Comparison of ENCODE assay signal across 9 cellular contexts in the genomic region with DNA sequence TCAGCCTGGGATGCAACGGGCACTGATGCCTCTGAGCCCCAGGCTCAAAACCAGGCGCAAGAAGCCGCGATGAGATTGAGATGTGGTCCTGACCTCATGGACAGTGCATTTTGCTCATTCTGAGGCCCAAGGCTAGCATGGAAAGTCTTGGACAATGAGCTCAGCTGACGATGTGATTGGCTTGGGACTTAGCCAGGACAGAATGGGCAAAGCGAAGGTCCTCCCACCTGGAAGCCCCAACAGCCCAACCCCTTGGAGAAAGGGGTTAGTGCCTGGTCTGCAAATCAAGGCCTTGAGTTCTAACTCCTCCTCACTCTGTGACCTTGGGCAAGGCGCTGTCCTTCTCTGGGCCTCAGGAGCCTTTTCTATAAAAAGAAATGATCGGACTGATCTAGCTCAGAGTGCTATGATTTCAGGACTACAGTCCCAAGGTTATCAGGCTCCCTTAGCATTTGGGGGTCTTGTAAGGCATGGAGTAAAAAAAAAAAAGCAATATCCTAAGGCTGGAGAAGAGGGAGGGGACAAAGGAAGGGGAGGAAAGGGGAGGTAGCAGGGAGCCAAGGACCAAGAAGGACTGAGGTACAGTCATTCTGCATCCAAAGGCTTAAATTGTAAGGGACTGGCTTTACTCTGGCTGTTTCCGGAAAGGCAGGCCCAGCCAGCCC. TPM values are rescaled to one million over a fixed set of nuclear protein-coding genes. Genes with fewer than 3 reads are reported as not detected.
DNase-seq lines count a peak whose midpoint lies in the region; ATAC-seq, FAIRE-seq and TF ChIP-seq lines count a peak whose summit lies in the region.
"Had no signal": no experiment of that assay in that cellular context is flagged by ENCODE, and none has a peak within 500 bp of the region (broad histone marks: within the 10 kb centered on the region; RNA-seq: fewer than 3 reads in every experiment).

No MANE protein-coding gene starts in this region.

- no peak overlapping the region for H2AFZ ChIP-seq in K562 (ENCODE audit: low read depth, low read length)

- CTCF ChIA-PET in K562 (lab: Yijun Ruan, JAX; ENCODE audit: low intra/inter-chr PET ratio) = no interaction called here

- TF ChIP-seq EP300 in K562 (IDR thresholded peaks at IDR 0.05; ENCODE audit: low read length) = no peak

- H3K4me1 Mint-ChIP-seq in stimulated activated naive CD8-positive, alpha-beta T cell treated with anti-CD3 and anti-CD28 coated beads, Interleukin-15, Interleukin-2, amounts not matched to agents 100 ng/mL and 50 ng/mL, for 24 hours (ENCODE audit: low read depth) = peaks cover 70% of the 10 kb centered on the region
- H3K4me1 Mint-ChIP-seq in naive B cell = peaks cover 30 to 44% (median 39%) of the 10 kb centered on the region in 3 donors

- no peak for ATAC-seq in stimulated activated naive CD8-positive, alpha-beta T cell treated with anti-CD3 and anti-CD28 coated beads, Interleukin-15, Interleukin-2, amounts not matched to agents 100 U/mL and 50 U/mL, for 24 hours
- no peak for ATAC-seq in K562
- no peak for ATAC-seq in naive B cell (ENCODE audit: low read depth in 2 of 2)
- ATAC-seq in GM21786 (IDR thresholded peaks at IDR 0.05; ENCODE audit: unreplicated experiment) = no peak
- ATAC-seq in foreskin keratinocyte = no peak

- H3K36me3 ChIP-seq in K562 (ENCODE audit: control insufficient read depth, insufficient read depth, low read length) (peaks cover 69% of the 10 kb centered on the region), prostate gland (no peaks in the 10 kb centered on the region)

- peak overlapping the region; percentile 72 for H3K4me3 ChIP-seq in K562
- H3K4me3 ChIP-seq in prostate gland = no peak overlapping the region

- H4K20me1 ChIP-seq in K562 (replicated peaks; ENCODE audit: control insufficient read depth, insufficient read depth, low read length) = peaks cover 12% of the 10 kb centered on the region; the same call in 1 of the 2 replicates

- H3K27ac ChIP-seq in K562 (ENCODE audit: extremely low read depth, low read depth, low read length) (peak overlapping the region; percentile 91), foreskin keratinocyte (no peak overlapping the region), prostate gland (no peak overlapping the region)

- H3K4me2 ChIP-seq in K562 (ENCODE audit: insufficient read depth, low read length) = peak overlapping the region; percentile 90

- H3K79me2 ChIP-seq in K562 (ENCODE audit: control insufficient read depth, insufficient read depth, low read length) = peaks cover 80% of the 10 kb centered on the region

- no peak for TF ChIP-seq CTCF in K562 (IDR thresholded peaks at IDR 0.05 in 2 of 3, conservative IDR thresholded peaks at IDR 0.05 in 1 of 3; ENCODE audit: insufficient read depth in 2 of 3, low read depth in 1 of 3, low read length in 3 of 3)
- no peak for TF ChIP-seq CTCF in foreskin keratinocyte (conservative IDR thresholded peaks at IDR 0.05)
- no peak for TF ChIP-seq CTCF in prostate gland (IDR thresholded peaks at IDR 0.05)

- DNase-seq in stimulated activated naive CD8-positive, alpha-beta T cell treated with anti-CD3 and anti-CD28 coated beads, Interleukin-15, Interleukin-2, amounts not matched to agents 100 U/mL and 50 U/mL, for 24 hours = no peak
- DNase-seq in K562 (ENCODE audit: extremely low read depth in 1 of 4, low spot score in 3 of 4) (no peak), naive B cell (no peak), foreskin keratinocyte (no peak), ACHN (no peak), prostate gland (ENCODE audit: low spot score) (no peak)

- in situ Hi-C loops in K562 (cut with MboI) (no loop called here), ACHN (cut with HindIII; ENCODE audit: low pct_ligation_motif_present, low pct_unique_long_range_greater_than_20kb, low sequenced_read_pairs) (no loop called here)

- H3K27me3 Mint-ChIP-seq in stimulated activated naive CD8-positive, alpha-beta T cell treated with anti-CD3 and anti-CD28 coated beads, Interleukin-15, Interleukin-2, amounts not matched to agents 100 ng/mL and 50 ng/mL, for 24 hours = no peaks in the 10 kb centered on the region
- H3K27me3 Mint-ChIP-seq in naive B cell = no peaks in the 10 kb centered on the region

- 57% methylated on average over 8 of the region's 9 CpGs for WGBS in K562 (ENCODE audit: insufficient coverage, low coverage, missing lambda C conversion rate)
- 89% methylated on average over 9 of the region's 9 CpGs for WGBS in prostate gland

- no TSS peak for BruUV-seq in K562 (replicated peaks; lab: Mats Ljungman, UMichigan)

- peak overlapping the region; percentile 96 for H3K27ac Mint-ChIP-seq in stimulated activated naive CD8-positive, alpha-beta T cell treated with anti-CD3 and anti-CD28 coated beads, Interleukin-15, Interleukin-2, amounts not matched to agents 100 ng/mL and 50 ng/mL, for 24 hours
- H3K27ac Mint-ChIP-seq in naive B cell = peak overlapping the region in 5 of 6 donors; percentile 19 to 87 (median 68)

- TF ChIP-seq RAD21 in K562 (CRISPR knock-in tag; conservative IDR thresholded peaks at IDR 0.05 in 1 of 2, IDR thresholded peaks at IDR 0.05 in 1 of 2) = no peak

- intact Hi-C loops in K562 (cut with micrococcal nuclease) (loop anchor here (2.0 kb wide), 2 partner anchors 21 to 37 kb away; no protein-coding TSS in a partner anchor), prostate gland (cut with DNase I) (loop anchor here (10.0 kb wide), 1 partner anchor 1721 kb away; the partner anchor contains the start of gene FAM111A)

- POLR2A ChIA-PET in K562 (lab: Yijun Ruan, JAX) = interaction anchor here (0.6 to 1.3 kb wide), 11 partner anchors 8 to 123 kb away, joined by 3 to 5 read pairs (median 4); partner anchors contain the start of gene TNKS1BP1

- H3K4me1 ChIP-seq in K562 (replicated peaks in 1 of 2; ENCODE audit: control insufficient read depth in 2 of 2, insufficient read depth in 2 of 2, low read length in 2 of 2) (peaks cover 42 to 48% of the 10 kb centered on the region in 2 experiments), foreskin keratinocyte (peaks cover 20% of the 10 kb centered on the region), prostate gland (replicated peaks) (no peaks in the 10 kb centered on the region)

- H3K9me3 ChIP-seq in K562 (replicated peaks; ENCODE audit: control insufficient read depth, insufficient read depth, low read depth, low read length) (no peaks in the 10 kb centered on the region), prostate gland (no peaks in the 10 kb centered on the region)

- peaks cover 71% of the 10 kb centered on the region for H3K36me3 Mint-ChIP-seq in stimulated activated naive CD8-positive, alpha-beta T cell treated with anti-CD3 and anti-CD28 coated beads, Interleukin-15, Interleukin-2, amounts not matched to agents 100 ng/mL and 50 ng/mL, for 24 hours (ENCODE audit: low read depth)
- peaks cover 0 to 6% of the 10 kb centered on the region in 2 donors for H3K36me3 Mint-ChIP-seq in naive B cell

- FAIRE-seq in K562 (lab: Jason Lieb, UNC) = no peak
- FAIRE-seq: colon had no signal

- peak overlapping the region; percentile 96 to 98 for H3K9ac ChIP-seq in K562 (ENCODE audit: insufficient read depth in 1 of 2, low read depth in 2 of 2, low read length in 2 of 2)

- no peaks in the 10 kb centered on the region for H3K9me3 Mint-ChIP-seq in stimulated activated naive CD8-positive, alpha-beta T cell treated with anti-CD3 and anti-CD28 coated beads, Interleukin-15, Interleukin-2, amounts not matched to agents 100 ng/mL and 50 ng/mL, for 24 hours
- H3K9me3 Mint-ChIP-seq in naive B cell = no peaks in the 10 kb centered on the region

- H3K4me3 Mint-ChIP-seq in stimulated activated naive CD8-positive, alpha-beta T cell treated with anti-CD3 and anti-CD28 coated beads, Interleukin-15, Interleukin-2, amounts not matched to agents 100 ng/mL and 50 ng/mL, for 24 hours = peak overlapping the region; percentile 96
- H3K4me3 Mint-ChIP-seq in naive B cell = peak overlapping the region in 7 of 8 donors; percentile 50 to 91 (median 76)

- H3K9me1 ChIP-seq in K562 (ENCODE audit: control insufficient read depth, insufficient read depth, low read length) = peaks cover 7% of the 10 kb centered on the region

- H3K27me3 ChIP-seq in K562 (ENCODE audit: control insufficient read depth in 2 of 2, insufficient read depth in 2 of 2, low read length in 2 of 2) (no peaks in the 10 kb centered on the region), foreskin keratinocyte (no peaks in the 10 kb centered on the region), prostate gland (replicated peaks; ENCODE audit: insufficient read depth) (no peaks in the 10 kb centered on the region)

- no peak; the same call in 1 of the 2 replicates for TF ChIP-seq POLR2A in K562 (conservative IDR thresholded peaks at IDR 0.05)
- TF ChIP-seq POLR2A in prostate gland (IDR thresholded peaks at IDR 0.05) = no peak

RNA-seq across cellular contexts. Expression of gene SLC43A3, which starts 2.7 kb away (rescaled TPM):
- total RNA-seq in K562 (2011; cell fraction: chromatin; rRNA removed; ENCODE audit: low replicate concordance) = 241 and 427 TPM in 2 replicates
- 393 and 402 TPM in 2 replicates for total RNA-seq in K562 (2011; cell fraction: nucleolus; rRNA removed)
- 340 and 369 TPM in 2 replicates for total RNA-seq in K562 (2011; cell fraction: nucleoplasm; rRNA removed)
- total RNA-seq in K562 (2014; rRNA removed) = 98.9 and 141 TPM in 2 replicates
- total RNA-seq in K562 (2014; rRNA removed; fragmentation: Illumina TruSeq; extraction: Trizol) = 120 and 132 TPM in 2 replicates
- 135 and 143 TPM in 2 replicates for total RNA-seq in K562 (2015; rRNA removed; fragmentation: Illumina TruSeq; extraction: Trizol)
- total RNA-seq in K562 (2021) = 254 and 257 TPM in 2 replicates
- polyA plus RNA-seq in K562 (2011; rRNA removed) = 141 and 235 TPM in 2 replicates
- 358 and 452 TPM in 2 replicates for polyA plus RNA-seq in K562 (2011; cell fraction: cytosol; rRNA removed)
- 327 and 364 TPM in 2 replicates for polyA plus RNA-seq in K562 (2011; cell fraction: nucleus; rRNA removed)
- polyA plus RNA-seq in K562 (2012) = 192 and 193 TPM in 2 replicates
- 244 and 281 TPM in 2 replicates for polyA plus RNA-seq in K562 (2014; fragmentation: Illumina TruSeq; extraction: Trizol)
- polyA plus RNA-seq in K562 (2014; fragmentation: Nextera tagmentation; extraction: Ambion mirVana) = 100 to 1,000 TPM in 1 of 2 experiments, 10 to 100 TPM in 1; 63.7 to 216 TPM
- polyA plus RNA-seq in K562 (2014; rRNA removed) = 139 and 160 TPM in 2 replicates
- 162 and 237 TPM in 2 replicates for polyA minus RNA-seq in K562 (2011; rRNA and poly(A)+ RNA removed)
- 86.6 and 143 TPM in 2 replicates for polyA minus RNA-seq in K562 (2011; cell fraction: cytosol; rRNA and poly(A)+ RNA removed)
- polyA minus RNA-seq in K562 (2011; cell fraction: nucleus; rRNA and poly(A)+ RNA removed) = 116 and 125 TPM in 2 replicates
- 10 to 100 TPM; 14.5 to 20.8 (median 17.5) TPM for polyA plus RNA-seq in naive B cell (ENCODE audit: low read depth in 6 of 6)
- total RNA-seq in foreskin keratinocyte = 69.9 and 95.3 TPM in 2 replicates
- polyA plus RNA-seq in foreskin keratinocyte = 41.7 and 72.0 TPM in 2 replicates
- total RNA-seq in prostate gland = 10 to 100 TPM; 23.3 to 39.8 TPM

RNA-seq across cellular contexts. Expression of gene PRG2, which starts 33.8 kb away (rescaled TPM):
- total RNA-seq in K562 (2011; cell fraction: chromatin; rRNA removed; ENCODE audit: low replicate concordance) = 1.2 and 1.9 TPM in 2 replicates
- total RNA-seq in K562 (2011; cell fraction: nucleolus; rRNA removed) = 0.50 and 0.92 TPM in 2 replicates
- 1.4 and 1.8 TPM in 2 replicates for total RNA-seq in K562 (2011; cell fraction: nucleoplasm; rRNA removed)
- total RNA-seq in K562 (2014; rRNA removed) (18.5 and 33.0 TPM in 2 replicates), K562 (2014; rRNA removed; fragmentation: Illumina TruSeq; extraction: Trizol) (23.6 and 29.8 TPM in 2 replicates), K562 (2015; rRNA removed; fragmentation: Illumina TruSeq; extraction: Trizol) (44.8 and 50.1 TPM in 2 replicates), K562 (2021) (16.4 and 30.5 TPM in 2 replicates), foreskin keratinocyte (0.17 TPM in 1 of 2 replicates, not detected in the other), prostate gland (under 1 TPM in 1 of 2 donors, not detected in 1; 0.36 TPM)
- polyA plus RNA-seq in K562 (2011; rRNA removed) (1.8 and 7.2 TPM in 2 replicates), K562 (2014; fragmentation: Illumina TruSeq; extraction: Trizol) (23.3 and 24.4 TPM in 2 replicates), K562 (2014; fragmentation: Nextera tagmentation; extraction: Ambion mirVana) (10 to 100 TPM; 42.9 to 78.0 TPM), K562 (2014; rRNA removed) (26.6 and 31.8 TPM in 2 replicates), naive B cell (ENCODE audit: low read depth in 6 of 6) (not detected), foreskin keratinocyte (not detected in 2 replicates)
- polyA plus RNA-seq in K562 (2011; cell fraction: cytosol; rRNA removed) = 2.2 and 5.4 TPM in 2 replicates
- 1.0 and 2.0 TPM in 2 replicates for polyA plus RNA-seq in K562 (2011; cell fraction: nucleus; rRNA removed)
- 39.0 and 49.3 TPM in 2 replicates for polyA plus RNA-seq in K562 (2012)
- polyA minus RNA-seq in K562 (2011; rRNA and poly(A)+ RNA removed) = 0.21 and 1.1 TPM in 2 replicates
- polyA minus RNA-seq in K562 (2011; cell fraction: cytosol; rRNA and poly(A)+ RNA removed) = not detected in 2 replicates
- 0.56 TPM in 1 of 2 replicates, not detected in the other for polyA minus RNA-seq in K562 (2011; cell fraction: nucleus; rRNA and poly(A)+ RNA removed)

RNA-seq across cellular contexts. Expression of gene RTN4RL2, which starts 36.1 kb away (rescaled TPM):
- total RNA-seq in K562 (2011; cell fraction: chromatin; rRNA removed; ENCODE audit: low replicate concordance) = not detected in 2 replicates
- 0.50 and 0.53 TPM in 2 replicates for total RNA-seq in K562 (2011; cell fraction: nucleolus; rRNA removed)
- 0.46 and 1.2 TPM in 2 replicates for total RNA-seq in K562 (2011; cell fraction: nucleoplasm; rRNA removed)
- total RNA-seq in K562 (2014; rRNA removed) = 0.29 TPM in 1 of 2 replicates, not detected in the other
- not detected in 2 replicates for total RNA-seq in K562 (2014; rRNA removed; fragmentation: Illumina TruSeq; extraction: Trizol)
- total RNA-seq in K562 (2015; rRNA removed; fragmentation: Illumina TruSeq; extraction: Trizol) = 0.07 TPM in 1 of 2 replicates, not detected in the other
- total RNA-seq in K562 (2021) = 1.8 and 1.9 TPM in 2 replicates
- 0.06 and 0.30 TPM in 2 replicates for polyA plus RNA-seq in K562 (2011; rRNA removed)
- polyA plus RNA-seq in K562 (2011; cell fraction: cytosol; rRNA removed) = 0.07 and 0.21 TPM in 2 replicates
- polyA plus RNA-seq in K562 (2011; cell fraction: nucleus; rRNA removed) = 0.25 and 0.47 TPM in 2 replicates
- polyA plus RNA-seq in K562 (2012) = 1.5 and 5.3 TPM in 2 replicates
- 0.34 and 1.1 TPM in 2 replicates for polyA plus RNA-seq in K562 (2014; fragmentation: Illumina TruSeq; extraction: Trizol)
- not detected for polyA plus RNA-seq in K562 (2014; fragmentation: Nextera tagmentation; extraction: Ambion mirVana)
- polyA plus RNA-seq in K562 (2014; rRNA removed) = 0.69 and 0.82 TPM in 2 replicates
- polyA minus RNA-seq in K562 (2011; rRNA and poly(A)+ RNA removed) = not detected in 2 replicates
- not detected in 2 replicates for polyA minus RNA-seq in K562 (2011; cell fraction: cytosol; rRNA and poly(A)+ RNA removed)
- polyA minus RNA-seq in K562 (2011; cell fraction: nucleus; rRNA and poly(A)+ RNA removed) = 0.54 TPM in 1 of 2 replicates, not detected in the other
- polyA plus RNA-seq in naive B cell (ENCODE audit: low read depth in 6 of 6) = under 1 TPM in 1 of 6 donors, not detected in 5; 0.12 TPM
- 0.10 and 0.11 TPM in 2 replicates for total RNA-seq in foreskin keratinocyte
- 0.34 and 0.42 TPM in 2 replicates for polyA plus RNA-seq in foreskin keratinocyte
- 1 to 10 TPM in 1 of 2 donors, under 1 TPM in 1; 0.51 to 2.0 TPM for total RNA-seq in prostate gland

RNA-seq across cellular contexts. Expression of gene PRG3, which starts 43.3 kb away (rescaled TPM):
- total RNA-seq in K562 (2011; cell fraction: chromatin; rRNA removed; ENCODE audit: low replicate concordance) = not detected in 2 replicates
- not detected in 2 replicates for total RNA-seq in K562 (2011; cell fraction: nucleolus; rRNA removed)
- not detected in 2 replicates for total RNA-seq in K562 (2011; cell fraction: nucleoplasm; rRNA removed)
- total RNA-seq in K562 (2014; rRNA removed) = not detected in 2 replicates
- total RNA-seq in K562 (2014; rRNA removed; fragmentation: Illumina TruSeq; extraction: Trizol) = not detected in 2 replicates
- total RNA-seq in K562 (2015; rRNA removed; fragmentation: Illumina TruSeq; extraction: Trizol) = 0.18 TPM in 1 of 2 replicates, not detected in the other
- total RNA-seq in K562 (2021) = not detected in 2 replicates
- polyA plus RNA-seq in K562 (2011; rRNA removed) = not detected in 2 replicates
- 0.07 TPM in 1 of 2 replicates, not detected in the other for polyA plus RNA-seq in K562 (2011; cell fraction: cytosol; rRNA removed)
- polyA plus RNA-seq in K562 (2011; cell fraction: nucleus; rRNA removed) = not detected in 2 replicates
- polyA plus RNA-seq in K562 (2012) = not detected in 2 replicates
- not detected in 2 replicates for polyA plus RNA-seq in K562 (2014; fragmentation: Illumina TruSeq; extraction: Trizol)
- under 1 TPM; 0.38 to 0.55 TPM for polyA plus RNA-seq in K562 (2014; fragmentation: Nextera tagmentation; extraction: Ambion mirVana)
- polyA plus RNA-seq in K562 (2014; rRNA removed) = not detected in 2 replicates
- not detected in 2 replicates for polyA minus RNA-seq in K562 (2011; rRNA and poly(A)+ RNA removed)
- polyA minus RNA-seq in K562 (2011; cell fraction: cytosol; rRNA and poly(A)+ RNA removed) = not detected in 2 replicates
- not detected in 2 replicates for polyA minus RNA-seq in K562 (2011; cell fraction: nucleus; rRNA and poly(A)+ RNA removed)
- polyA plus RNA-seq in naive B cell (ENCODE audit: low read depth in 6 of 6) = not detected
- total RNA-seq in foreskin keratinocyte = not detected in 2 replicates
- not detected in 2 replicates for polyA plus RNA-seq in foreskin keratinocyte
- total RNA-seq in prostate gland = not detected
